9 cellular contexts compared by ENCODE assay signal in genomic region chr6:119264854-119265397, GRCh38.
"Had no signal": no experiment of that assay in that cellular context is flagged by ENCODE, and none has a peak within 500 bp of the region (broad histone marks: within the 10 kb centered on the region; RNA-seq: fewer than 3 reads in every experiment).

No MANE protein-coding gene starts in this region.

- H2AFZ ChIP-seq: GM23248 had no signal

- H3K27ac ChIP-seq: GM23248, HL-60, KMS-11 had no signal

- H3K4me3 ChIP-seq: GM23248, HAP-1 had no signal

- H3K9ac ChIP-seq: GM23248, KMS-11 had no signal

- DNase-seq: GM23248, GOT3, H7, IMR-90, KBM-7 had no signal

- ATAC-seq: HCT116 had no signal

- H3K36me3 ChIP-seq: HAP-1 had no signal

- H3K4me2 ChIP-seq: KMS-11 had no signal

- H3K9me3 ChIP-seq: HAP-1 had no signal
